8 cellular contexts compared by ENCODE assay signal in the genomic region with DNA sequence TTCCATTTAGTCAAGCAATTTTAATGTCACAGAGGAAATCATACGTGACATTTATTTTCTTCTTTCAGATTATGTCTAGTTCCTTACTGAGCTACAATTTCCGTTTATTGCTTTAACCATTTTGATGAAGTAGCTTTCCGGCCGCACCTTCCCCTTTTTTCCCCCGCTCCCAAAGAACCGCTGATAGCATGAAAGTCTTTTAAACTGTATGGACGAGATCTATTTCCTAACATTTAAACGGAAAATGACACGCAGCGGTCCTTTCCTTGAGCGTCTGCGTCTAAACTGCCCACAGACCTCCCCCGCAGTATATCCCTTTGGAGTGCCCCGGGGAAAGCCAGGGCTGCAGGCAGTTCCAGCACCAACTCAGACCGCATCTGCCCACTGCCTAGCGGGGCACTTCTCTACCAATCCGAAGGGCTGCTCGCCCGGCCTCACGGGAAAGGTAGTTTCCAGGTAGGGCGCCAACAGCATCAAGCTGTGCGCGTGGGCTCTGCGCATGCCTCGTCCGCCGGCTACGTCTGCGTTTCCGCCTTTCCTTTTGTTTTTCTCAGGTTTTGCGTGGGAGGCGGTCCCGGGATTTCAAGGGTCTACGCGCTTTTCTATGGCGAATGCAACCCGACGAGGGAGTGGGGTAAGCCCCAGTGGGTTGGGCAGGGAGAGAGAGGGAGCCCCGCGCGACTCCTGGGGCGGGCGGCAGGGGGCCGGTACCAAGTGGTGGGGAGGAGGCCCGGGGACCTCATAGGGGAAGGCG. TPM values are rescaled to one million over a fixed set of nuclear protein-coding genes. Genes with fewer than 3 reads are reported as not detected.
DNase-seq lines count a peak whose midpoint lies in the region; ATAC-seq, FAIRE-seq and TF ChIP-seq lines count a peak whose summit lies in the region.

A gene (plus strand): TSS at position 526 of the 754 bp plus-strand sequence. CDS start 1,667 bp downstream, outside the sequence.

- H4K20me1 ChIP-seq in hepatocyte (ENCODE audit: insufficient read depth, poor library complexity, severe bottlenecking), result no peaks in the 10 kb centered on the region

- H3K9me3 ChIP-seq in hepatocyte (ENCODE audit: low read depth) (no peaks in the 10 kb centered on the region), aorta (ENCODE audit: control insufficient read depth, low read length) (no peaks in the 10 kb centered on the region)

- H3K27me3 ChIP-seq in hepatocyte (no peaks in the 10 kb centered on the region), aorta (ENCODE audit: control insufficient read depth in 1 of 2, insufficient read depth in 2 of 2, low read length in 1 of 2) (no peaks in the 10 kb centered on the region)

- H3K4me3 ChIP-seq in astrocyte of the cerebellum (ENCODE audit: low read depth, low read length), result peak within 1 kb of the TSS; percentile 72
- peak within 1 kb of the TSS; percentile 47 for H3K4me3 ChIP-seq in hepatocyte
- H3K4me3 ChIP-seq in aorta (ENCODE audit: low read length in 2 of 2), result peak within 1 kb of the TSS; percentile 72 to 84

- H3K9me2 ChIP-seq in hepatocyte (replicated peaks; ENCODE audit: insufficient read depth), result no peaks in the 10 kb centered on the region

- peaks cover 37% of the 10 kb centered on the region for H3K79me2 ChIP-seq in hepatocyte

- H2AFZ ChIP-seq in hepatocyte, result peak within 1 kb of the TSS; percentile 79

- intact Hi-C loops in aorta (cut with DNase I), result loop anchor here (2.0 to 5.0 kb wide), 3 partner anchors 33 to 153 kb away; a partner anchor contains a TSS

- 1% methylated on average over 42 of the region's 46 CpGs for WGBS in hepatocyte (ENCODE audit: low lambda C conversion rate, missing lambda C conversion rate)
- 1% methylated on average over 46 of the region's 46 CpGs for WGBS in aorta, 2 donors

- no peak for FAIRE-seq in GM18507 (lab: Jason Lieb, UNC)

- H3K4me1 ChIP-seq in hepatocyte (ENCODE audit: insufficient read depth) (peaks cover 6% of the 10 kb centered on the region), aorta (ENCODE audit: control insufficient read depth in 1 of 2, insufficient read depth in 2 of 2, low read length in 2 of 2) (no peaks in the 10 kb centered on the region)

- H3K4me2 ChIP-seq in hepatocyte, result peak within 1 kb of the TSS; percentile 77

- DNase-seq in GM18507 (ENCODE audit: extremely low spot score, insufficient read length, low read depth), result peak; percentile 77
- peak; percentile 80 for DNase-seq in NCI-H2029 (lab: John Stamatoyannopoulos, UW)
- peak; percentile 85 for DNase-seq in T-helper 9 cell
- peak; percentile 78 for DNase-seq in astrocyte of the cerebellum (ENCODE audit: low read depth)
- peak; percentile 97 for DNase-seq in hepatocyte (ENCODE audit: low spot score)
- peak; percentile 92 for DNase-seq in renal cortical epithelial cell (ENCODE audit: low read depth)
- DNase-seq in aorta, result peak; percentile 95 to 96

- no peaks in the 10 kb centered on the region for H3K36me3 ChIP-seq in hepatocyte (replicated peaks; ENCODE audit: insufficient read depth, low read depth)
- H3K36me3 ChIP-seq in aorta (ENCODE audit: control insufficient read depth in 1 of 2, insufficient read depth in 2 of 2, low read length in 1 of 2), result peaks cover 0 to under 1% of the 10 kb centered on the region in 2 donors

- TF ChIP-seq CTCF in astrocyte of the cerebellum (IDR thresholded peaks at IDR 0.05; ENCODE audit: low read depth, low read length, missing control alignments) (no peak), hepatocyte (IDR thresholded peaks at IDR 0.05; ENCODE audit: poor library complexity) (peak; percentile 4)

- H3K27ac ChIP-seq in hepatocyte (peak within 1 kb of the TSS; percentile 96), aorta (ENCODE audit: low read depth in 1 of 2, low read length in 2 of 2) (peak within 1 kb of the TSS; percentile 88 to 89)

- ATAC-seq in HG02981 (IDR thresholded peaks at IDR 0.05; ENCODE audit: unreplicated experiment) (peak; percentile 78), aorta (ENCODE audit: low FRiP score) (peak; percentile 96)

- in situ Hi-C loops in astrocyte of the cerebellum (cut with HindIII; ENCODE audit: low sequenced_read_pairs), result no loop called here

RNA-seq across cellular contexts. Expression of the gene that starts here (rescaled TPM):
- total RNA-seq in hepatocyte (15.9 and 22.5 TPM in 2 replicates), renal cortical epithelial cell (20.0 and 58.9 TPM in 2 replicates), aorta (10 to 100 TPM; 28.9 to 31.6 TPM)
- polyA plus RNA-seq in hepatocyte (7.0 and 8.4 TPM in 2 replicates), aorta (10 to 100 TPM; 10.2 to 10.8 TPM)

Comparison
In these comparisons a context has a peak if more than half of its experiments do, and no peak if none do; other contexts are left out.
1. Peak in every context shown above with its lines: DNase-seq, ATAC-seq, H3K4me3 ChIP-seq and H3K27ac ChIP-seq.